ENCODE assay signal across 9 cellular contexts in genomic region chr12:132506730-132507538, GRCh38. TPM values are rescaled to one million over a fixed set of nuclear protein-coding genes. Genes with fewer than 3 reads are reported as not detected.
DNase-seq lines count a peak whose midpoint lies in the region; ATAC-seq and TF ChIP-seq lines count a peak whose summit lies in the region.
"Had no signal": no experiment of that assay in that cellular context is flagged by ENCODE, and none has a peak within 500 bp of the region (broad histone marks: within the 10 kb centered on the region; RNA-seq: fewer than 3 reads in every experiment).

No MANE protein-coding gene starts in this region.

- H3K36me3 Mint-ChIP-seq in CD4-positive, alpha-beta T cell (ENCODE audit: low read depth): peaks cover 11% of the 10 kb centered on the region

- no peaks in the 10 kb centered on the region for H3K27me3 Mint-ChIP-seq in CD4-positive, alpha-beta T cell

- 25 to 29% methylated on average over 35 to 36 of the region's 36 CpGs for WGBS in lung, 2 donors

- peaks cover 0 to 35% of the 10 kb centered on the region in 2 donors for H3K36me3 ChIP-seq in lung (ENCODE audit: control insufficient read depth in 2 of 2, insufficient read depth in 2 of 2, low read length in 2 of 2)

- CTCF ChIA-PET in CD4-positive, alpha-beta T cell (lab: Charles Lee): no interaction called here

- H3K4me3 Mint-ChIP-seq in CD4-positive, alpha-beta T cell: peak overlapping the region; percentile 71

- peak overlapping the region; percentile 81 for H3K27ac Mint-ChIP-seq in CD4-positive, alpha-beta T cell

- DNase-seq in CD4-positive, alpha-beta T cell: peak; percentile 41 to 68 (median 55)
- DNase-seq in choroid plexus epithelial cell (ENCODE audit: low read depth): peak; percentile 88
- DNase-seq in lung (ENCODE audit: low spot score): peak; percentile 67
- peak; percentile 31 for DNase-seq in stimulated activated CD8-positive, alpha-beta memory T cell treated with anti-CD3 and anti-CD28 coated beads, Interleukin-12 subunit alpha, Interleukin-12 subunit beta, amount 100 ng/mL, for 24 hours (ENCODE audit: extremely low read depth)

- peak overlapping the region; percentile 46 for H3K4me3 ChIP-seq in choroid plexus epithelial cell (ENCODE audit: low read depth, low read length)
- no peak overlapping the region for H3K4me3 ChIP-seq in lung
- H3K4me3 ChIP-seq: skin epidermis had no signal

- peaks cover 23 to 48% of the 10 kb centered on the region in 2 donors for H3K4me1 ChIP-seq in lung (ENCODE audit: control insufficient read depth in 2 of 2, insufficient read depth in 2 of 2, low read length in 2 of 2)

- no peak overlapping the region for H3K27ac ChIP-seq in CD4-positive, alpha-beta T cell (ENCODE audit: low read depth, low read length)
- H3K27ac ChIP-seq in lung (ENCODE audit: low read depth in 1 of 2, low read length in 1 of 2): peak overlapping the region; percentile 45 to 62

- no peaks in the 10 kb centered on the region for H3K9me3 Mint-ChIP-seq in CD4-positive, alpha-beta T cell

- H3K4me1 Mint-ChIP-seq in CD4-positive, alpha-beta T cell (ENCODE audit: low read depth): peaks cover 44% of the 10 kb centered on the region

- POLR2A ChIA-PET in CD4-positive, alpha-beta T cell (lab: Charles Lee): interaction anchor here (0.7 to 1.8 kb wide), 3 partner anchors 9 to 19 kb away, joined by 3 to 4 read pairs (median 4); no protein-coding TSS in a partner anchor

- no peak for TF ChIP-seq CTCF in CD4-positive, alpha-beta T cell (IDR thresholded peaks at IDR 0.05)
- TF ChIP-seq CTCF in choroid plexus epithelial cell (conservative IDR thresholded peaks at IDR 0.05; ENCODE audit: low read depth, low read length) (no peak), lung (IDR thresholded peaks at IDR 0.05; ENCODE audit: control extremely low read depth, extremely low read depth) (no peak)

- intact Hi-C loops in CD4-positive, alpha-beta T cell (cut with DNase I, micrococcal nuclease): no loop called here

- ATAC-seq in CD4-positive, alpha-beta T cell (ENCODE audit: poor library complexity): peak; percentile 86
- ATAC-seq in HG02885 (IDR thresholded peaks at IDR 0.05; ENCODE audit: poor library complexity, unreplicated experiment): peak; percentile 62
- ATAC-seq in activated CD4-positive, CD25-positive, alpha-beta regulatory T cell treated with anti-CD3 and anti-CD28 coated beads, Interleukin-2, amount 50 U/mL, for 24 hours: peak; percentile 88 to 94
- peak; percentile 48 for ATAC-seq in lung (ENCODE audit: insufficient read depth, low FRiP score)
- ATAC-seq in GM19397 (IDR thresholded peaks at IDR 0.05; ENCODE audit: unreplicated experiment): no peak
- ATAC-seq in HG02973 (IDR thresholded peaks at IDR 0.05; ENCODE audit: unreplicated experiment): no peak

- no peaks in the 10 kb centered on the region for H3K9me3 ChIP-seq in CD4-positive, alpha-beta T cell (ENCODE audit: control insufficient read depth, low read length)
- H3K9me3 ChIP-seq in lung (ENCODE audit: control insufficient read depth in 2 of 2, insufficient read depth in 1 of 2, low read length in 1 of 2): no peaks in the 10 kb centered on the region

- H3K27me3 ChIP-seq in CD4-positive, alpha-beta T cell (ENCODE audit: control insufficient read depth, insufficient read depth, low read length): no peaks in the 10 kb centered on the region
- no peaks in the 10 kb centered on the region for H3K27me3 ChIP-seq in lung (ENCODE audit: control insufficient read depth, insufficient read depth)

RNA-seq across cellular contexts. Expression of gene FBRSL1, which starts 17.0 kb away (rescaled TPM):
- 10 to 100 TPM; 75.8 to 80.7 TPM for total RNA-seq in CD4-positive, alpha-beta T cell
- 10 to 100 TPM; 10.6 to 56.9 TPM for total RNA-seq in lung
- 10 to 100 TPM; 21.0 to 23.5 TPM for polyA plus RNA-seq in lung

Comparison
In these comparisons a context has a peak if more than half of its experiments do, and no peak if none do; other contexts are left out.
1. ATAC-seq: peak in CD4-positive, alpha-beta T cell (single experiment), HG02885 (single experiment), activated CD4-positive, CD25-positive, alpha-beta regulatory T cell treated with anti-CD3 and anti-CD28 coated beads, Interleukin-2, amount 50 U/mL, for 24 hours (2 of 2) and lung (single experiment); none in GM19397 (single experiment) and HG02973 (single experiment).
2. DNase-seq: peak in every context shown above with its lines; median percentile 88 in choroid plexus epithelial cell; 67 in lung; 55 in CD4-positive, alpha-beta T cell; 31 in stimulated activated CD8-positive, alpha-beta memory T cell treated with anti-CD3 and anti-CD28 coated beads, Interleukin-12 subunit alpha, Interleukin-12 subunit beta, amount 100 ng/mL, for 24 hours.